Comparison of ENCODE assay signal across 1 cellular context in the genomic region with DNA sequence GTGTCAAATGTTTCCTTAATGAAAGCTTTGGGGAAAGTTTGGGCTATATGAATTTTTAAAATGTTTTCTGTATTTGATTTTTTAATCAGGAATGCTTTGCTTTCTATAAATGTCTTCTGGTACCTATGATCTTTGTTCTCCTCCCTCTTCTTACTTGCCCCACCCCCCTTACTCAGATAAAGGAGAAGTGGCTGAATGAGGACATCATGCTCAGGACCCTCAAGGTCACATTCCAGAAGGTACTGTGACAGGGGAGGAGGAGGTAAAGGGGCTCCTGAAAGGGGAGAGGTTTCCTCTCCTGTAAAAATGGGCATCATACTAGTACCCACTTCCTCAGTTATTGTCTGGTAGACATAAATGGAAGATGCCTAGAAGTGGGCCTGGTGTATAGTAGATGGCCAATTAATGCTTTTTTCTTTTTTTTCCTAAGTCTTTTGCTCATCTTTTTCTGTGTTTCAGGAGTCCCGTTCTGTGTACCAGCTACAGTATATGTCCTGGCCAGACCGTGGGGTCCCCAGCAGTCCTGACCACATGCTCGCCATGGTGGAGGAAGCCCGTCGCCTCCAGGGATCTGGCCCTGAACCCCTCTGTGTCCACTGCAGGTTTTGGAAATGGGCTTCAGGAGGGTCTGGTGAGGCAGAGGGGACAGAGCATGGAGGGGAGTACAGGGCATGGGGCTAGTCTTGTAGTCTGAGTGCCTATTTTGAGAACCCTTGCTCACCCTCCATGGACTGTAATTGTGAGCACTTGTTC.
TF ChIP-seq lines count a peak whose summit lies in the region.

No MANE protein-coding gene starts in this region.

TF ChIP-seq in GM23338, 12 proteins besides CTCF, POLR2A, EP300 and RAD21 (continued from another document):
- TF ChIP-seq JUNB (IDR thresholded peaks at IDR 0.05; ENCODE audit: unreplicated experiment) = no peak
- TF ChIP-seq POLR2AphosphoS5 (IDR thresholded peaks at IDR 0.05; ENCODE audit: low read depth) = no peak
- TF ChIP-seq, protein P1, sequence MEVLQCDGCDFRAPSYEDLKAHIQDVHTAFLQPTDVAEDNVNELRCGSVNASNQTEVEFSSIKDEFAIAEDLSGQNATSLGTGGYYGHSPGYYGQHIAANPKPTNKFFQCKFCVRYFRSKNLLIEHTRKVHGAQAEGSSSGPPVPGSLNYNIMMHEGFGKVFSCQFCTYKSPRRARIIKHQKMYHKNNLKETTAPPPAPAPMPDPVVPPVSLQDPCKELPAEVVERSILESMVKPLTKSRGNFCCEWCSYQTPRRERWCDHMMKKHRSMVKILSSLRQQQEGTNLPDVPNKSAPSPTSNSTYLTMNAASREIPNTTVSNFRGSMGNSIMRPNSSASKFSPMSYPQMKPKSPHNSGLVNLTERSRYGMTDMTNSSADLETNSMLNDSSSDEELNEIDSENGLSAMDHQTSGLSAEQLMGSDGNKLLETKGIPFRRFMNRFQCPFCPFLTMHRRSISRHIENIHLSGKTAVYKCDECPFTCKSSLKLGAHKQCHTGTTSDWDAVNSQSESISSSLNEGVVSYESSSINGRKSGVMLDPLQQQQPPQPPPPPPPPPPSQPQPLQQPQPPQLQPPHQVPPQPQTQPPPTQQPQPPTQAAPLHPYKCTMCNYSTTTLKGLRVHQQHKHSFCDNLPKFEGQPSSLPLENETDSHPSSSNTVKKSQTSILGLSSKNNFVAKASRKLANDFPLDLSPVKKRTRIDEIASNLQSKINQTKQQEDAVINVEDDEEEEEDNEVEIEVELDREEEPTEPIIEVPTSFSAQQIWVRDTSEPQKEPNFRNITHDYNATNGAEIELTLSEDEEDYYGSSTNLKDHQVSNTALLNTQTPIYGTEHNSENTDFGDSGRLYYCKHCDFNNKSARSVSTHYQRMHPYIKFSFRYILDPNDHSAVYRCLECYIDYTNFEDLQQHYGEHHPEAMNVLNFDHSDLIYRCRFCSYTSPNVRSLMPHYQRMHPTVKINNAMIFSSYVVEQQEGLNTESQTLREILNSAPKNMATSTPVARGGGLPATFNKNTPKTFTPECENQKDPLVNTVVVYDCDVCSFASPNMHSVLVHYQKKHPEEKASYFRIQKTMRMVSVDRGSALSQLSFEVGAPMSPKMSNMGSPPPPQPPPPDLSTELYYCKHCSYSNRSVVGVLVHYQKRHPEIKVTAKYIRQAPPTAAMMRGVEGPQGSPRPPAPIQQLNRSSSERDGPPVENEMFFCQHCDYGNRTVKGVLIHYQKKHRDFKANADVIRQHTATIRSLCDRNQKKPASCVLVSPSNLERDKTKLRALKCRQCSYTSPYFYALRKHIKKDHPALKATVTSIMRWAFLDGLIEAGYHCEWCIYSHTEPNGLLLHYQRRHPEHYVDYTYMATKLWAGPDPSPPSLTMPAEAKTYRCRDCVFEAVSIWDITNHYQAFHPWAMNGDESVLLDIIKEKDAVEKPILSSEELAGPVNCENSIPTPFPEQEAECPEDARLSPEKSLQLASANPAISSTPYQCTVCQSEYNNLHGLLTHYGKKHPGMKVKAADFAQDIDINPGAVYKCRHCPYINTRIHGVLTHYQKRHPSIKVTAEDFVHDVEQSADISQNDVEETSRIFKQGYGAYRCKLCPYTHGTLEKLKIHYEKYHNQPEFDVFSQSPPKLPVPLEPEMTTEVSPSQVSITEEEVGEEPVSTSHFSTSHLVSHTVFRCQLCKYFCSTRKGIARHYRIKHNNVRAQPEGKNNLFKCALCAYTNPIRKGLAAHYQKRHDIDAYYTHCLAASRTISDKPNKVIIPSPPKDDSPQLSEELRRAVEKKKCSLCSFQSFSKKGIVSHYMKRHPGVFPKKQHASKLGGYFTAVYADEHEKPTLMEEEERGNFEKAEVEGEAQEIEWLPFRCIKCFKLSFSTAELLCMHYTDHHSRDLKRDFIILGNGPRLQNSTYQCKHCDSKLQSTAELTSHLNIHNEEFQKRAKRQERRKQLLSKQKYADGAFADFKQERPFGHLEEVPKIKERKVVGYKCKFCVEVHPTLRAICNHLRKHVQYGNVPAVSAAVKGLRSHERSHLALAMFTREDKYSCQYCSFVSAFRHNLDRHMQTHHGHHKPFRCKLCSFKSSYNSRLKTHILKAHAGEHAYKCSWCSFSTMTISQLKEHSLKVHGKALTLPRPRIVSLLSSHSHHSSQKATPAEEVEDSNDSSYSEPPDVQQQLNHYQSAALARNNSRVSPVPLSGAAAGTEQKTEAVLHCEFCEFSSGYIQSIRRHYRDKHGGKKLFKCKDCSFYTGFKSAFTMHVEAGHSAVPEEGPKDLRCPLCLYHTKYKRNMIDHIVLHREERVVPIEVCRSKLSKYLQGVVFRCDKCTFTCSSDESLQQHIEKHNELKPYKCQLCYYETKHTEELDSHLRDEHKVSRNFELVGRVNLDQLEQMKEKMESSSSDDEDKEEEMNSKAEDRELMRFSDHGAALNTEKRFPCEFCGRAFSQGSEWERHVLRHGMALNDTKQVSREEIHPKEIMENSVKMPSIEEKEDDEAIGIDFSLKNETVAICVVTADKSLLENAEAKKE (CRISPR knock-in tag; IDR thresholded peaks at IDR 0.05) = no peak
- no peak for TF ChIP-seq ZNF114 (CRISPR knock-in tag; IDR thresholded peaks at IDR 0.05)
- TF ChIP-seq, protein P2, sequence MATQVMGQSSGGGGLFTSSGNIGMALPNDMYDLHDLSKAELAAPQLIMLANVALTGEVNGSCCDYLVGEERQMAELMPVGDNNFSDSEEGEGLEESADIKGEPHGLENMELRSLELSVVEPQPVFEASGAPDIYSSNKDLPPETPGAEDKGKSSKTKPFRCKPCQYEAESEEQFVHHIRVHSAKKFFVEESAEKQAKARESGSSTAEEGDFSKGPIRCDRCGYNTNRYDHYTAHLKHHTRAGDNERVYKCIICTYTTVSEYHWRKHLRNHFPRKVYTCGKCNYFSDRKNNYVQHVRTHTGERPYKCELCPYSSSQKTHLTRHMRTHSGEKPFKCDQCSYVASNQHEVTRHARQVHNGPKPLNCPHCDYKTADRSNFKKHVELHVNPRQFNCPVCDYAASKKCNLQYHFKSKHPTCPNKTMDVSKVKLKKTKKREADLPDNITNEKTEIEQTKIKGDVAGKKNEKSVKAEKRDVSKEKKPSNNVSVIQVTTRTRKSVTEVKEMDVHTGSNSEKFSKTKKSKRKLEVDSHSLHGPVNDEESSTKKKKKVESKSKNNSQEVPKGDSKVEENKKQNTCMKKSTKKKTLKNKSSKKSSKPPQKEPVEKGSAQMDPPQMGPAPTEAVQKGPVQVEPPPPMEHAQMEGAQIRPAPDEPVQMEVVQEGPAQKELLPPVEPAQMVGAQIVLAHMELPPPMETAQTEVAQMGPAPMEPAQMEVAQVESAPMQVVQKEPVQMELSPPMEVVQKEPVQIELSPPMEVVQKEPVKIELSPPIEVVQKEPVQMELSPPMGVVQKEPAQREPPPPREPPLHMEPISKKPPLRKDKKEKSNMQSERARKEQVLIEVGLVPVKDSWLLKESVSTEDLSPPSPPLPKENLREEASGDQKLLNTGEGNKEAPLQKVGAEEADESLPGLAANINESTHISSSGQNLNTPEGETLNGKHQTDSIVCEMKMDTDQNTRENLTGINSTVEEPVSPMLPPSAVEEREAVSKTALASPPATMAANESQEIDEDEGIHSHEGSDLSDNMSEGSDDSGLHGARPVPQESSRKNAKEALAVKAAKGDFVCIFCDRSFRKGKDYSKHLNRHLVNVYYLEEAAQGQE (IDR thresholded peaks at IDR 0.05; ENCODE audit: unreplicated experiment) = no peak
- no peak for TF ChIP-seq NANOG (IDR thresholded peaks at IDR 0.05; ENCODE audit: borderline replicate concordance)
- TF ChIP-seq CREB1 (CRISPR knock-in tag; IDR thresholded peaks at IDR 0.05; ENCODE audit: low read depth) = no peak
- no peak for TF ChIP-seq ZNF331 (CRISPR knock-in tag; IDR thresholded peaks at IDR 0.05; ENCODE audit: low read depth)
- TF ChIP-seq STAT1 (IDR thresholded peaks at IDR 0.05; ENCODE audit: unreplicated experiment) = no peak
TF ChIP-seq in GM23338: peak in this region for 0.
